ENCODE assay signal across 8 cellular contexts in the genomic region with DNA sequence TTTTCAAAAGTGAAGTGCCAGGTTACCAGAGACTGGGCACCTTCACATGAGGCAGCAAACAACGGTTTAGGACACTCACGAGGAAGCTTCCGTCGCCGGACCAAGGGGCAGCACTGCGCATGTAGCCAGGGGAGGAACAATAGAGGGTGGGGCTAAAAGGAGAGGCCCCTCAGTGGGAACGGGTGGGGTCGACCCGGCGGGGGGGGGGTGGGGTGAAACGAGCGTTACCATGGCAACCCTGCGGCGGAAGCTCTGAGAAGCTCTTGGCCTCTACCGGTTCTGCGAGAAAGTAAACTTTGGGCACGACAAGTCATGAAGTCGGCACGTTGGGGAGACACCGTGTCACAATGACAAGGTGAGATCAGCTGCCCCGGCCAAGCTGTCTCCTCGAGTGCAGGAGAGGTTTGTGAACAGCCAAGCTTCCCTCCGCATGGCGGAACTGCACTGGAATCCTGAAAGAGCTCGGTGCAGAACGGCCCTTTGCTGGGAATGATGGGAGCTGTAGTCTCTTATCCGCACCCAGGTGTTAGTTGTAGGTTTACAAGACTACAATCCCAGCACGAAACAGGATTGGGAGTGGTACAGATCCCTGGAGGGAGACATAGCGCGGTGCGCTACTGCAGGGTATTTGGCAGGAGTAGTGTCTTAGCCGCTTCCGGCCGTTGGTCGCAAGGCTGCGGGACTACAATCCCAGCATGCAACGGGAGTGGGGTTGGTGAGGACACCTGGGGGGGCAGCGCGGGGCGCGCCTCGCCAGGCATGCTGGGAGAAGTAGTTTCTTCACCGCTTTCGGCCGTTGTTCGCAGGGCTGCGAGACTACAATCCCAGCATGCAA.
DNase-seq lines count a peak whose midpoint lies in the region; ATAC-seq and TF ChIP-seq lines count a peak whose summit lies in the region.

No MANE protein-coding gene starts in this region.

- peaks cover 6% of the 10 kb centered on the region for H3K36me3 ChIP-seq in DND-41 (ENCODE audit: insufficient read depth, low read length)
- H3K36me3 ChIP-seq in ovary = no peaks in the 10 kb centered on the region
- H3K36me3 ChIP-seq in suprapubic skin = no peaks in the 10 kb centered on the region

- TF ChIP-seq EP300 in ovary (IDR thresholded peaks at IDR 0.05) (no peak), suprapubic skin (IDR thresholded peaks at IDR 0.05) (no peak)

- ATAC-seq in DND-41 (ENCODE audit: insufficient read depth, low read depth) = peak; percentile 90
- ATAC-seq in HG03196 (IDR thresholded peaks at IDR 0.05; ENCODE audit: unreplicated experiment) = no peak

- H3K79me2 ChIP-seq in DND-41 (ENCODE audit: insufficient read depth, low read length) = peaks cover 31% of the 10 kb centered on the region

- H3K4me2 ChIP-seq in DND-41 (ENCODE audit: insufficient read depth, low read length) = peak overlapping the region; percentile 98

- H3K4me1 ChIP-seq in DND-41 (ENCODE audit: insufficient read depth, low read length) = peaks cover 46% of the 10 kb centered on the region
- peaks cover 4% of the 10 kb centered on the region for H3K4me1 ChIP-seq in ovary (ENCODE audit: insufficient read depth)
- H3K4me1 ChIP-seq in suprapubic skin = peaks cover 15% of the 10 kb centered on the region

- DNase-seq in DND-41 (peak; percentile 97), NCI-H1694 treated with DMSO at 0.1 percent for 48 hours (lab: John Stamatoyannopoulos, UW) (peak; percentile 38), epithelial cell of prostate (ENCODE audit: low read depth, low spot score) (peak; percentile 77), ovary (peak; percentile 86 to 95 (median 94)), suprapubic skin (ENCODE audit: low spot score in 2 of 2) (peak in 1 of 2 donors; percentile 88), cortex of kidney (lab: John Stamatoyannopoulos, UW) (no peak)
- DNase-seq in activated CD8-positive, alpha-beta memory T cell treated with anti-CD3 and anti-CD28 coated beads for 4 hours (ENCODE audit: low read depth in 2 of 2) = peak; percentile 79 to 88

- no peak for TF ChIP-seq CTCF in DND-41 (IDR thresholded peaks at IDR 0.05; ENCODE audit: borderline replicate concordance, extremely low read depth, low read length, poor library complexity, severe bottlenecking)
- TF ChIP-seq CTCF in ovary (IDR thresholded peaks at IDR 0.05) = no peak
- TF ChIP-seq CTCF in suprapubic skin (IDR thresholded peaks at IDR 0.05) = no peak

- peak overlapping the region; percentile 84 for H3K9ac ChIP-seq in DND-41 (ENCODE audit: low read depth, low read length)

- H3K27ac ChIP-seq in DND-41 (ENCODE audit: low read length) (peak overlapping the region; percentile 99), epithelial cell of prostate (peak overlapping the region; percentile 62), ovary (peak overlapping the region; percentile 61 to 96), suprapubic skin (peak overlapping the region; percentile 85)

- H3K4me3 ChIP-seq in DND-41 (ENCODE audit: low read depth in 1 of 2, low read length in 2 of 2) (peak overlapping the region; percentile 47 to 96), ovary (peak overlapping the region; percentile 46), suprapubic skin (peak overlapping the region; percentile 58)

- H2AFZ ChIP-seq in DND-41 (ENCODE audit: low read depth, low read length) = peak overlapping the region; percentile 99

- H4K20me1 ChIP-seq in DND-41 (ENCODE audit: insufficient read depth, low read length) = no peaks in the 10 kb centered on the region

- H3K9me3 ChIP-seq in DND-41 (ENCODE audit: insufficient read depth, low read length, severe bottlenecking) = peaks cover 11% of the 10 kb centered on the region
- H3K9me3 ChIP-seq in ovary = no peaks in the 10 kb centered on the region
- H3K9me3 ChIP-seq in suprapubic skin = no peaks in the 10 kb centered on the region

- H3K27me3 ChIP-seq in DND-41 (ENCODE audit: insufficient read depth, low read length, poor library complexity) (no peaks in the 10 kb centered on the region), ovary (no peaks in the 10 kb centered on the region), suprapubic skin (no peaks in the 10 kb centered on the region)

- TF ChIP-seq POLR2A in ovary (IDR thresholded peaks at IDR 0.05) = no peak
- TF ChIP-seq POLR2A in suprapubic skin (IDR thresholded peaks at IDR 0.05) = no peak

- WGBS in ovary, 3 donors = 1 to 30% (median 2%) methylated on average over 47 of the region's 47 CpGs
- WGBS in suprapubic skin = 6% methylated on average over 32 of the region's 47 CpGs

- intact Hi-C loops in ovary (cut with DNase I) = no loop called here
